ENCODE assay signal across 27 cellular contexts in genomic region chr4:180398564-180398963, GRCh38.
A peak's percentile ranks its signal among the peaks of the same experiment; 100 is the strongest.
DNase-seq lines count a peak whose midpoint lies in the region; ATAC-seq and TF ChIP-seq lines count a peak whose summit lies in the region.
"Had no signal": no experiment of that assay in that cellular context is flagged by ENCODE, and none has a peak within 500 bp of the region (broad histone marks: within the 10 kb centered on the region; RNA-seq: fewer than 3 reads in every experiment).

No MANE protein-coding gene starts in this region.

- intact Hi-C loops in Right ventricle myocardium inferior (cut with DNase I) (no loop called here), left cardiac atrium (cut with DNase I) (no loop called here)

- no peaks in the 10 kb centered on the region for H3K9me2 ChIP-seq in Loucy (replicated peaks; ENCODE audit: low read depth, low read length)

- H3K4me2 ChIP-seq in Loucy (ENCODE audit: low read depth, low read length, poor library complexity, severe bottlenecking) (no peak overlapping the region), neural progenitor cell (no peak overlapping the region)
- H3K4me2 ChIP-seq: A549 had no signal

- no peak overlapping the region for H3K27ac ChIP-seq in endodermal cell (ENCODE audit: low read depth, low read length)
- no peak overlapping the region for H3K27ac ChIP-seq in neural progenitor cell
- H3K27ac ChIP-seq: A549 had no signal

- H3K4me3 ChIP-seq in Loucy (ENCODE audit: low read length, poor library complexity, severe bottlenecking): no peak overlapping the region
- H3K4me3 ChIP-seq in endodermal cell (ENCODE audit: low read length): peak overlapping the region; percentile 47
- H3K4me3 ChIP-seq in neural progenitor cell: no peak overlapping the region
- H3K4me3 ChIP-seq: A549, GM12878, MG63 had no signal

- peaks cover 6% of the 10 kb centered on the region; the same call in 1 of the 2 replicates for H3F3A ChIP-seq in Loucy (ENCODE audit: low read depth)
- no peaks in the 10 kb centered on the region for H3F3A ChIP-seq in neural progenitor cell (ENCODE audit: low read depth)

- TF ChIP-seq CTCF in Loucy (conservative IDR thresholded peaks at IDR 0.05; ENCODE audit: low read length) (no peak), endodermal cell (conservative IDR thresholded peaks at IDR 0.05) (no peak), neural progenitor cell (IDR thresholded peaks at IDR 0.05) (no peak), type B pancreatic cell (conservative IDR thresholded peaks at IDR 0.05) (no peak)

- H3K4me3 Mint-ChIP-seq in endodermal cell (no peak overlapping the region), neural progenitor cell (no peak overlapping the region), type B pancreatic cell (no peak overlapping the region)
- H3K4me3 Mint-ChIP-seq: CD4-positive, alpha-beta memory T cell had no signal

- H2AFZ ChIP-seq in Loucy (ENCODE audit: low read length): peak overlapping the region; percentile 61; the same call in 1 of the 2 replicates
- H2AFZ ChIP-seq in neural progenitor cell (replicated peaks): peak overlapping the region; percentile 82

- H3K27me3 ChIP-seq in Loucy (ENCODE audit: insufficient read depth, low read length, poor library complexity, severe bottlenecking): no peaks in the 10 kb centered on the region
- no peaks in the 10 kb centered on the region for H3K27me3 ChIP-seq in endodermal cell (ENCODE audit: control insufficient read depth, insufficient read depth, low read length, poor library complexity, severe bottlenecking)
- H3K27me3 ChIP-seq in neural progenitor cell: no peaks in the 10 kb centered on the region
- H3K27me3 ChIP-seq: MG63 had no signal

- peaks cover 28% of the 10 kb centered on the region for H3K4me1 ChIP-seq in Loucy (ENCODE audit: insufficient read depth, low read length, poor library complexity, severe bottlenecking)
- peaks cover 5% of the 10 kb centered on the region for H3K4me1 ChIP-seq in endodermal cell (ENCODE audit: control insufficient read depth, insufficient read depth, low read length)
- no peaks in the 10 kb centered on the region for H3K4me1 ChIP-seq in neural progenitor cell
- H3K4me1 ChIP-seq: A549 had no signal

- 92 to 97% methylated on average over 4 of the region's 4 CpGs for WGBS in endodermal cell (ENCODE audit: insufficient coverage in 1 of 2, insufficient read length in 1 of 2), 2 experiments

- H4K20me1 ChIP-seq in Loucy (ENCODE audit: insufficient read depth, low read length, poor library complexity, severe bottlenecking): no peaks in the 10 kb centered on the region
- no peaks in the 10 kb centered on the region for H4K20me1 ChIP-seq in neural progenitor cell (ENCODE audit: low read depth)

- no peaks in the 10 kb centered on the region for H3K36me3 Mint-ChIP-seq in endodermal cell (ENCODE audit: low read depth)
- no peaks in the 10 kb centered on the region for H3K36me3 Mint-ChIP-seq in neural progenitor cell
- H3K36me3 Mint-ChIP-seq in type B pancreatic cell: peaks cover 5% of the 10 kb centered on the region
- H3K36me3 Mint-ChIP-seq: CD4-positive, alpha-beta memory T cell had no signal

- DNase-seq in Right ventricle myocardium inferior (ENCODE audit: missing footprints) (no peak), left cardiac atrium (no peak), endodermal cell (no peak), neural progenitor cell (ENCODE audit: low spot score) (no peak), type B pancreatic cell (ENCODE audit: extremely low spot score, unreplicated experiment) (no peak), NCI-H524 (lab: John Stamatoyannopoulos, UW) (no peak)
- DNase-seq: AML-193; C1 segment of cervical spinal cord; CD4-positive, alpha-beta memory T cell; COR-L47; EL; GDM1; GOT3; HCEC 1CT; KBM-7; MG63; NCI-H1092; NCI-H1417 treated with DMSO at 0.1 percent for 48 hours; NCI-H1694 treated with DMSO at 0.1 percent for 48 hours; NCI-H2171 treated with DMSO at 0.1 percent for 48 hours; NCI-H526; RPMI8226; SHP77; SW 1271 had no signal

- H3K79me2 ChIP-seq in Loucy (ENCODE audit: insufficient read depth, low read length) (no peaks in the 10 kb centered on the region), neural progenitor cell (ENCODE audit: low read depth) (no peaks in the 10 kb centered on the region)

- no peak overlapping the region for H3K9ac ChIP-seq in Loucy (ENCODE audit: low read depth, low read length, poor library complexity, severe bottlenecking)
- no peak overlapping the region for H3K9ac ChIP-seq in endodermal cell (ENCODE audit: extremely low read depth, low read length, poor library complexity, severe bottlenecking)
- H3K9ac ChIP-seq in neural progenitor cell: no peak overlapping the region

- H3K4me1 Mint-ChIP-seq in endodermal cell (peaks cover 9% of the 10 kb centered on the region), neural progenitor cell (peaks cover 4% of the 10 kb centered on the region), type B pancreatic cell (ENCODE audit: unreplicated experiment) (no peaks in the 10 kb centered on the region)
- H3K4me1 Mint-ChIP-seq: CD4-positive, alpha-beta memory T cell had no signal

- no peak overlapping the region for H3K27ac Mint-ChIP-seq in endodermal cell
- H3K27ac Mint-ChIP-seq in neural progenitor cell: no peak overlapping the region
- no peak overlapping the region for H3K27ac Mint-ChIP-seq in type B pancreatic cell
- H3K27ac Mint-ChIP-seq: CD4-positive, alpha-beta memory T cell had no signal

- H3K9me3 ChIP-seq in Loucy (ENCODE audit: insufficient read depth, low read depth, low read length): no peaks in the 10 kb centered on the region
- no peaks in the 10 kb centered on the region for H3K9me3 ChIP-seq in endodermal cell (ENCODE audit: control insufficient read depth, low read length)
- no peaks in the 10 kb centered on the region for H3K9me3 ChIP-seq in neural progenitor cell (ENCODE audit: low read depth)
- H3K9me3 ChIP-seq: A549, MG63 had no signal

- H3K9me3 Mint-ChIP-seq in endodermal cell: peaks cover 3% of the 10 kb centered on the region
- H3K9me3 Mint-ChIP-seq in neural progenitor cell: peaks cover 4% of the 10 kb centered on the region
- H3K9me3 Mint-ChIP-seq in type B pancreatic cell: peaks cover 14% of the 10 kb centered on the region

- H3K36me3 ChIP-seq in Loucy (ENCODE audit: insufficient read depth, low read length): no peaks in the 10 kb centered on the region
- H3K36me3 ChIP-seq in endodermal cell (ENCODE audit: control insufficient read depth, insufficient read depth, low read length): no peaks in the 10 kb centered on the region
- H3K36me3 ChIP-seq in neural progenitor cell: no peaks in the 10 kb centered on the region
- H3K36me3 ChIP-seq: MG63 had no signal

- H3K27me3 Mint-ChIP-seq in endodermal cell (ENCODE audit: insufficient read depth): no peaks in the 10 kb centered on the region
- no peaks in the 10 kb centered on the region for H3K27me3 Mint-ChIP-seq in neural progenitor cell (ENCODE audit: insufficient read depth, low read depth)
- H3K27me3 Mint-ChIP-seq in type B pancreatic cell: peaks cover 9% of the 10 kb centered on the region
- H3K27me3 Mint-ChIP-seq: CD4-positive, alpha-beta memory T cell had no signal

- ATAC-seq in Right ventricle myocardium inferior (peak; percentile 44), left cardiac atrium (no peak)
- ATAC-seq: A549, GM12878 had no signal
